9 cellular contexts compared by ENCODE assay signal in the genomic region with DNA sequence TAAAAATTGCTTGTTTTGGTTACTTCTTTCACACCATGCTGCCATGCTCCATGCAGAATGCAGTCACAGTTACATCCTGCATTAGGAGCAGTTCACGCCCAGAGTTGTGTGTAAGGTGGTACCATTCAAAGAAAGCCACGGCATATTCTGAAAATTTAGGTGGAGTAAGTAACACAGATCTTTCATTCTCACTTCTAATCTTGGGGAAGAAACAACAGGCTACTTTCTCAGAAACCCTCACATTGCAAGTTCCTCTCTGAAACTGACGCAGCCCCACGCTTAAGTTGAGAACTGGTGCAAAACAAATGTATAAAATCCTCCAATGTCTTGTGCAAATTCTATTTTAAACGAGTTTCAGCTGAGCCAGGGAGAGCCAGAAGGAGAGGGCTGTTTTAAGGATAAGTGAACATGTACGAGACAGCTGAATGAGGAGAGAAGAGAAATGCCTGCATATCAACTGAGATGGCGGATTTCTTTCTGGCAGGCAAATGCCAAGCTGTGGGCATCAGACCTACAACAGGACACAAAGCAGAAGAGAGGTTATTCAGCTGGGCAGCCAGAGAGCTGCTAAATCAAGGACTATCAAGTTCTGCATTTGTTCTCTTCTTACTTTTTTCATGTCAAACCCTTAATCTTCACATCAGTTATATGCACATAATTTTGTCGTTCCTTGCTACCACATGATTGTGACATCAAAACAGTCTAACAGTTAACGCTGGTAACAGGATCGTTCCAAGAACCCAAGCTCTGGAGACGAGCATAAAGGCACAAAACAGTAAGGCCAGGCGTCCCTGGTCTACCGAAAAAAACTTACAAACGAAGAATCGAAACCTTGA. TPM values are rescaled to one million over a fixed set of nuclear protein-coding genes. Genes with fewer than 3 reads are reported as not detected.
DNase-seq lines count a peak whose midpoint lies in the region; ATAC-seq and TF ChIP-seq lines count a peak whose summit lies in the region.
"Had no signal": no experiment of that assay in that cellular context is flagged by ENCODE, and none has a peak within 500 bp of the region (broad histone marks: within the 10 kb centered on the region; RNA-seq: fewer than 3 reads in every experiment).

No MANE protein-coding gene starts in this region.

- in situ Hi-C loops in G401 (cut with HindIII; ENCODE audit: low sequenced_read_pairs): no loop called here

- H3K36me3 ChIP-seq in H7 (replicated peaks; ENCODE audit: control insufficient read depth, insufficient read depth, low read length): no peaks in the 10 kb centered on the region
- H3K36me3 ChIP-seq: tibial artery had no signal

- ATAC-seq in GM18502 (IDR thresholded peaks at IDR 0.05; ENCODE audit: poor library complexity, unreplicated experiment) (no peak), GM21360 (IDR thresholded peaks at IDR 0.05; ENCODE audit: unreplicated experiment) (no peak)

- H3K4me1 Mint-ChIP-seq in activated naive CD8-positive, alpha-beta T cell (ENCODE audit: low read depth): peaks cover 83% of the 10 kb centered on the region
- H3K4me1 Mint-ChIP-seq in nephron progenitor cell: peaks cover 54% of the 10 kb centered on the region

- no peaks in the 10 kb centered on the region for H3K9me3 Mint-ChIP-seq in activated naive CD8-positive, alpha-beta T cell (ENCODE audit: low read depth)
- H3K9me3 Mint-ChIP-seq in nephron progenitor cell: no peaks in the 10 kb centered on the region

- H3K27ac Mint-ChIP-seq in activated naive CD8-positive, alpha-beta T cell: peak overlapping the region; percentile 99
- H3K27ac Mint-ChIP-seq in nephron progenitor cell: peak overlapping the region; percentile 55

- H3K4me3 ChIP-seq in HL-60 (replicated peaks; ENCODE audit: insufficient read depth, low read length) (no peak overlapping the region; the same call in 1 of the 2 replicates), H7 (ENCODE audit: insufficient read depth, low read depth, low read length) (no peak overlapping the region)
- H3K4me3 ChIP-seq: tibial artery had no signal

- H3K36me3 Mint-ChIP-seq in activated naive CD8-positive, alpha-beta T cell: peaks cover 2% of the 10 kb centered on the region
- H3K36me3 Mint-ChIP-seq in nephron progenitor cell (ENCODE audit: low read depth): peaks cover 73% of the 10 kb centered on the region

- TF ChIP-seq CTCF in HL-60 (IDR thresholded peaks at IDR 0.05; ENCODE audit: insufficient read depth, low read length) (no peak), nephron progenitor cell (IDR thresholded peaks at IDR 0.05) (no peak)

- peak overlapping the region; percentile 89 for H3K4me3 Mint-ChIP-seq in activated naive CD8-positive, alpha-beta T cell
- H3K4me3 Mint-ChIP-seq in nephron progenitor cell: peak overlapping the region; percentile 64

- H3K27me3 ChIP-seq in HL-60 (ENCODE audit: insufficient read depth, poor library complexity, severe bottlenecking) (no peaks in the 10 kb centered on the region), H7 (ENCODE audit: control insufficient read depth, insufficient read depth, low read length) (peaks cover 7% of the 10 kb centered on the region)

- H3K27ac ChIP-seq in HL-60 (replicated peaks): peak overlapping the region; percentile 80
- H3K27ac ChIP-seq: tibial artery had no signal

- DNase-seq in G401 (ENCODE audit: low spot score) (peak; percentile 20), HL-60 (ENCODE audit: low read depth in 1 of 2, low spot score in 1 of 2) (peak in 1 of 2 experiments; percentile 60), nephron progenitor cell (no peak), H7 (no peak), NCI-H187 treated with DMSO at 0.1 percent for 48 hours (lab: John Stamatoyannopoulos, UW) (no peak)
- DNase-seq: tibial artery had no signal

- no peaks in the 10 kb centered on the region for H3K27me3 Mint-ChIP-seq in activated naive CD8-positive, alpha-beta T cell
- H3K27me3 Mint-ChIP-seq in nephron progenitor cell (ENCODE audit: low read depth, poor library complexity): no peaks in the 10 kb centered on the region

RNA-seq across cellular contexts. Expression of a gene that starts 6.4 kb away (rescaled TPM):
- 33.1 and 39.8 TPM in 2 replicates for total RNA-seq in G401 (2014; rRNA removed; shearing (Covaris generic))
- total RNA-seq in H7 (2014; rRNA removed; shearing (Covaris generic)): 3.4 and 3.6 TPM in 2 replicates
